32 cellular contexts compared by ENCODE assay signal in genomic region chr12:132160016-132160415, GRCh38. TPM values are rescaled to one million over a fixed set of nuclear protein-coding genes. Genes with fewer than 3 reads are reported as not detected.
DNase-seq lines count a peak whose midpoint lies in the region; ATAC-seq, FAIRE-seq and TF ChIP-seq lines count a peak whose summit lies in the region.
"Had no signal": no experiment of that assay in that cellular context is flagged by ENCODE, and none has a peak within 500 bp of the region (broad histone marks: within the 10 kb centered on the region; RNA-seq: fewer than 3 reads in every experiment).

No MANE protein-coding gene starts in this region.

- H2BK12ac ChIP-seq in H1 (ENCODE audit: low read depth, low read length) = no peak overlapping the region

- no peak overlapping the region for H3K23ac ChIP-seq in H1 (ENCODE audit: insufficient read length)

- TF ChIP-seq CTCF in RWPE1 (conservative IDR thresholded peaks at IDR 0.05; ENCODE audit: low read depth) (no peak), H1 (IDR thresholded peaks at IDR 0.05; ENCODE audit: control extremely low read depth in 1 of 3, insufficient read depth in 1 of 3, low read depth in 1 of 3, low read length in 3 of 3) (no peak)

- peaks cover 0 to 20% of the 10 kb centered on the region in 2 experiments; a peak in 3 of 4 replicates for H3K9me3 ChIP-seq in H1 (ENCODE audit: insufficient read depth in 2 of 2, low read depth in 1 of 2, low read length in 1 of 2)
- H3K9me3 ChIP-seq: colonic mucosa, SJSA1, upper lobe of left lung had no signal

- H2BK15ac ChIP-seq in H1 (ENCODE audit: low read length) = no peak overlapping the region

- H4K91ac ChIP-seq in H1 (replicated peaks; ENCODE audit: insufficient read length, low read length) = no peak overlapping the region

- H3K27me3 Mint-ChIP-seq in natural killer cell treated with Interleukin-12 subunit alpha and Interleukin-12 subunit beta and Interleukin-15 and Interleukin-18, amount 100 ng/mL, for 72 hours = peaks cover 0 to 3% of the 10 kb centered on the region in 2 donors
- H3K27me3 Mint-ChIP-seq: CD4-positive, CD25-positive, alpha-beta regulatory T cell had no signal

- no peak overlapping the region for H3K9ac ChIP-seq in H1 (replicated peaks in 1 of 4; ENCODE audit: extremely low read depth in 1 of 4, low read depth in 3 of 4, low read length in 3 of 4)
- H3K9ac ChIP-seq: GM23248 had no signal

- no peak overlapping the region for H2AK5ac ChIP-seq in H1 (ENCODE audit: low read depth, low read length)

- H4K8ac ChIP-seq in H1 (ENCODE audit: extremely low read depth, insufficient read depth, low read length) = peak overlapping the region; percentile 29; the same call in 1 of the 2 replicates

- no peaks in the 10 kb centered on the region; a peak in 1 of 7 replicates for H3K4me1 ChIP-seq in H1 (replicated peaks in 1 of 4; ENCODE audit: control insufficient read depth in 3 of 4, insufficient read depth in 4 of 4, low read length in 3 of 4)
- H3K4me1 ChIP-seq: colonic mucosa had no signal

- H3K79me2 ChIP-seq in H1 (ENCODE audit: control insufficient read depth in 1 of 2, insufficient read depth in 2 of 2, low read length in 2 of 2) = peaks cover 0 to 3% of the 10 kb centered on the region in 2 experiments; a peak in 1 of 4 replicates

- H3K27ac ChIP-seq in RWPE1 = peak overlapping the region; percentile 37; the same call in 1 of the 2 replicates
- H3K27ac ChIP-seq in H1 (ENCODE audit: low read depth, low read length) = no peak overlapping the region
- H3K27ac ChIP-seq: 22Rv1, colonic mucosa, epithelial cell of prostate, GM23248, SJSA1, upper lobe of left lung had no signal

- H2AFZ ChIP-seq in H1 (ENCODE audit: low read length) = no peak overlapping the region
- H2AFZ ChIP-seq: GM23248 had no signal

- no peak overlapping the region for H3K4ac ChIP-seq in H1 (replicated peaks; ENCODE audit: insufficient read length, low read depth, low read length)

- no peak for TF ChIP-seq EP300 in H1 (IDR thresholded peaks at IDR 0.05; ENCODE audit: borderline replicate concordance in 1 of 2, low read depth in 2 of 2, low read length in 2 of 2)

- H3K79me1 ChIP-seq in H1 (ENCODE audit: low read depth, low read length) = peaks cover 10% of the 10 kb centered on the region; the same call in 1 of the 2 replicates

- TF ChIP-seq POLR2A in H1 (IDR thresholded peaks at IDR 0.05; ENCODE audit: control extremely low read depth in 1 of 2, low read depth in 2 of 2, low read length in 2 of 2) = no peak

- CTCF ChIA-PET in RWPE1 (lab: Yijun Ruan, JAX) = no interaction called here
- CTCF ChIA-PET in H1 (lab: Charles Lee; ENCODE audit: partially characterized antibody) = interaction anchor here (0.6 to 2.2 kb wide), 4 partner anchors 34 to 59 kb away, joined by 3 to 9 read pairs (median 6); no protein-coding TSS in a partner anchor

- H3K14ac ChIP-seq in H1 (ENCODE audit: insufficient read length) = no peak overlapping the region

- no peak for TF ChIP-seq RAD21 in H1 (IDR thresholded peaks at IDR 0.05 in 1 of 2, conservative IDR thresholded peaks at IDR 0.05 in 1 of 2; ENCODE audit: low read depth in 2 of 2, low read length in 2 of 2)

- H3K36me3 Mint-ChIP-seq in natural killer cell treated with Interleukin-12 subunit alpha and Interleukin-12 subunit beta and Interleukin-15 and Interleukin-18, amount 100 ng/mL, for 72 hours = no peaks in the 10 kb centered on the region
- H3K36me3 Mint-ChIP-seq: activated CD8-positive, alpha-beta memory T cell treated with anti-CD3 and anti-CD28 coated beads, Interleukin-2, amount 10 ng/mL, durations not matched to agents 7 days and 5 days; CD4-positive, CD25-positive, alpha-beta regulatory T cell; stimulated activated effector memory CD8-positive, alpha-beta T cell treated with anti-CD3 and anti-CD28 coated beads, Interleukin-12 subunit alpha, Interleukin-12 subunit beta, amount 100 ng/mL, for 72 hours had no signal

- H3K27me3 ChIP-seq in H1 (replicated peaks in 1 of 4; ENCODE audit: control insufficient read depth in 3 of 4, extremely low read depth in 1 of 4, insufficient read depth in 3 of 4, low read length in 3 of 4) = peaks cover 0 to 4% (median 2%) of the 10 kb centered on the region in 4 experiments; a peak in 4 of 7 replicates
- H3K27me3 ChIP-seq: colonic mucosa, SJSA1, upper lobe of left lung had no signal

- H3K4me3 ChIP-seq in H1 (ENCODE audit: extremely low read depth in 1 of 4, insufficient read depth in 2 of 4, low read depth in 3 of 4, low read length in 4 of 4) = no peak overlapping the region
- H3K4me3 ChIP-seq: colonic mucosa, GM23248, SJSA1, upper lobe of left lung had no signal

- DNase-seq in DMS 273 (lab: John Stamatoyannopoulos, UW; ENCODE audit: unreplicated experiment) = peak; percentile 30
- no peak for DNase-seq in DMS 273 treated with DMSO at 0.1 percent for 48 hours (lab: John Stamatoyannopoulos, UW)
- DNase-seq in RWPE1 (ENCODE audit: low spot score) = no peak
- no peak for DNase-seq in H1 (ENCODE audit: low read depth in 1 of 2, low spot score in 2 of 2)
- DNase-seq in natural killer cell treated with Interleukin-12 subunit alpha and Interleukin-12 subunit beta and Interleukin-15 and Interleukin-18, amount 100 ng/mL, for 72 hours (ENCODE audit: low spot score) = peak; percentile 51
- DNase-seq in stimulated activated naive CD4-positive, alpha-beta T cell treated with Interleukin-2 at 50 U/mL for 16 hours (lab: John Stamatoyannopoulos, UW) = no peak
- DNase-seq in glomerular visceral epithelial cell (ENCODE audit: extremely low spot score) = no peak
- no peak for DNase-seq in NCI-H2029 (lab: John Stamatoyannopoulos, UW)
- DNase-seq: activated CD4-positive, CD25-positive, alpha-beta regulatory T cell; activated CD8-positive, alpha-beta memory T cell treated with anti-CD3 and anti-CD28 coated beads, Interleukin-2, amount 10 ng/mL, durations not matched to agents 7 days and 5 days; activated naive CD4-positive, alpha-beta T cell; activated T-cell treated with anti-CD3 and anti-CD28 coated beads, Interleukin-2, amount 50 U/mL, for 72 hours; CD4-positive, CD25-positive, alpha-beta regulatory T cell; colonic mucosa; effector CD8-positive, alpha-beta T cell; GM23248; HFFc6; mesendoderm; NCI-H1694; NCI-H446 treated with DMSO at 0.1 percent for 48 hours; NCI-H82; stimulated activated CD4-positive, alpha-beta T cell treated with anti-CD3 and anti-CD28 coated beads, Interleukin-15, amount 100 ng/mL, for 24 hours; stimulated activated CD4-positive, alpha-beta T cell treated with anti-CD3 and anti-CD28 coated beads, Interleukin-4, amount 100 ng/mL, for 4 hours; T1000 had no signal

- no peak overlapping the region for H2BK5ac ChIP-seq in H1 (ENCODE audit: low read depth, low read length)

- no peak overlapping the region for H4K5ac ChIP-seq in H1 (ENCODE audit: insufficient read length, low read depth, low read length)

- H3K4me2 ChIP-seq in H1 (ENCODE audit: insufficient read depth in 1 of 2, low read depth in 2 of 2, low read length in 2 of 2) = no peak overlapping the region

- no peak overlapping the region for H3K56ac ChIP-seq in H1 (replicated peaks; ENCODE audit: insufficient read length, low read depth, low read length)

- no peak for ATAC-seq in natural killer cell treated with Interleukin-12 subunit alpha and Interleukin-12 subunit beta and Interleukin-15 and Interleukin-18, amount 100 ng/mL, for 72 hours
- ATAC-seq: activated CD8-positive, alpha-beta memory T cell treated with anti-CD3 and anti-CD28 coated beads, Interleukin-2, amount 10 ng/mL, durations not matched to agents 7 days and 5 days; activated T-cell treated with anti-CD3 and anti-CD28 coated beads, Interleukin-2, amount 50 U/mL, for 72 hours; left lobe of liver; stimulated activated effector memory CD8-positive, alpha-beta T cell treated with anti-CD3 and anti-CD28 coated beads, Interleukin-12 subunit alpha, Interleukin-12 subunit beta, amount 100 ng/mL, for 72 hours had no signal

- H3K23me2 ChIP-seq in H1 (ENCODE audit: low read depth, low read length) = peaks cover 34% of the 10 kb centered on the region

- no peak overlapping the region for H3K18ac ChIP-seq in H1 (ENCODE audit: extremely low read depth, low read length)

- no peak overlapping the region for H3K4me3 Mint-ChIP-seq in natural killer cell treated with Interleukin-12 subunit alpha and Interleukin-12 subunit beta and Interleukin-15 and Interleukin-18, amount 100 ng/mL, for 72 hours
- H3K4me3 Mint-ChIP-seq: activated CD8-positive, alpha-beta memory T cell treated with anti-CD3 and anti-CD28 coated beads, Interleukin-2, amount 10 ng/mL, durations not matched to agents 7 days and 5 days; activated T-cell treated with anti-CD3 and anti-CD28 coated beads, Interleukin-2, amount 50 U/mL, for 72 hours; CD4-positive, CD25-positive, alpha-beta regulatory T cell; HFFc6; stimulated activated effector memory CD8-positive, alpha-beta T cell treated with anti-CD3 and anti-CD28 coated beads, Interleukin-12 subunit alpha, Interleukin-12 subunit beta, amount 100 ng/mL, for 72 hours had no signal

- H4K20me1 ChIP-seq in H1 (replicated peaks in 1 of 2; ENCODE audit: control insufficient read depth in 1 of 2, insufficient read depth in 2 of 2, low read length in 2 of 2) = peaks cover 0 to 29% of the 10 kb centered on the region in 2 experiments

- H3K36me3 ChIP-seq in H1 (ENCODE audit: control insufficient read depth in 2 of 4, insufficient read depth in 4 of 4, low read length in 3 of 4) = peaks cover 8 to 25% (median 20%) of the 10 kb centered on the region in 4 experiments; a peak in 5 of 8 replicates
- H3K36me3 ChIP-seq: colonic mucosa, SJSA1 had no signal

- FAIRE-seq in H1 (lab: Jason Lieb, UNC) = no peak
- FAIRE-seq: bronchial epithelial cell, RCC 7860 had no signal

- H2BK20ac ChIP-seq in H1 (ENCODE audit: low read length) = no peak overlapping the region

- no peaks in the 10 kb centered on the region for H3K9me3 Mint-ChIP-seq in natural killer cell treated with Interleukin-12 subunit alpha and Interleukin-12 subunit beta and Interleukin-15 and Interleukin-18, amount 100 ng/mL, for 72 hours
- H3K9me3 Mint-ChIP-seq: activated T-cell treated with anti-CD3 and anti-CD28 coated beads, Interleukin-2, amount 50 U/mL, for 72 hours; CD4-positive, CD25-positive, alpha-beta regulatory T cell; stimulated activated effector memory CD8-positive, alpha-beta T cell treated with anti-CD3 and anti-CD28 coated beads, Interleukin-12 subunit alpha, Interleukin-12 subunit beta, amount 100 ng/mL, for 72 hours had no signal

- no peak overlapping the region for H3K27ac Mint-ChIP-seq in natural killer cell treated with Interleukin-12 subunit alpha and Interleukin-12 subunit beta and Interleukin-15 and Interleukin-18, amount 100 ng/mL, for 72 hours
- H3K27ac Mint-ChIP-seq: activated CD8-positive, alpha-beta memory T cell treated with anti-CD3 and anti-CD28 coated beads, Interleukin-2, amount 10 ng/mL, durations not matched to agents 7 days and 5 days; activated T-cell treated with anti-CD3 and anti-CD28 coated beads, Interleukin-2, amount 50 U/mL, for 72 hours; HFFc6; stimulated activated effector memory CD8-positive, alpha-beta T cell treated with anti-CD3 and anti-CD28 coated beads, Interleukin-12 subunit alpha, Interleukin-12 subunit beta, amount 100 ng/mL, for 72 hours had no signal

- H3K4me1 Mint-ChIP-seq in natural killer cell treated with Interleukin-12 subunit alpha and Interleukin-12 subunit beta and Interleukin-15 and Interleukin-18, amount 100 ng/mL, for 72 hours (ENCODE audit: low read depth in 2 of 2) = peaks cover 7 to 12% of the 10 kb centered on the region in 2 donors

- POLR2A ChIA-PET in RWPE1 (lab: Yijun Ruan, JAX; ENCODE audit: low non-redundant PET) = no interaction called here
- POLR2A ChIA-PET in H1 (lab: Charles Lee; ENCODE audit: partially characterized antibody) = interaction anchor here (1.3 kb wide), 1 partner anchor 14 kb away, joined by 3 read pairs; no protein-coding TSS in a partner anchor

- no peak overlapping the region for H2BK120ac ChIP-seq in H1 (replicated peaks; ENCODE audit: low read depth, low read length)

- WGBS in H1 (ENCODE audit: extremely low coverage in 1 of 2, insufficient coverage in 1 of 2, insufficient read length in 1 of 2, insufficient replicate concordance in 2 of 2, low coverage in 1 of 2, low lambda C conversion rate in 2 of 2, missing lambda C conversion rate in 1 of 2), 2 experiments = 87% methylated on average over 16 of the region's 16 CpGs; no CpG with 5 or more reads in 1 of the 2 experiments

RNA-seq across cellular contexts. Expression of gene NOC4L, which starts 15.8 kb away (rescaled TPM):
- 38.5 and 40.3 TPM in 2 replicates for total RNA-seq in H1 (2021; fragmentation: NEBNext Ultra II Directional; extraction: Animal tissue kit (Norgen Biotek cat#: 25700))
- polyA plus RNA-seq in H1 (2011; rRNA removed) = 26.8 and 40.3 TPM in 2 replicates
- 15.4 TPM for polyA plus RNA-seq in H1 (2011; cell fraction: cytosol; rRNA removed)
- polyA plus RNA-seq in H1 (2011; cell fraction: nucleus; rRNA removed) = 33.2 TPM
- polyA plus RNA-seq in H1 (2012, experiment 1 of 2) = 20.7 to 40.0 TPM (median 39.8 TPM) in 4 replicates
- polyA plus RNA-seq in H1 (2012, experiment 2 of 2) = 47.9 TPM
- polyA plus RNA-seq in H1 (2013, experiment 1 of 2) = 41.4 TPM
- 37.7 TPM for polyA plus RNA-seq in H1 (2013, experiment 2 of 2)
- 6.1 and 7.4 TPM in 2 replicates for polyA minus RNA-seq in H1 (2011; rRNA and poly(A)+ RNA removed)
- polyA minus RNA-seq in H1 (2011; cell fraction: cytosol; rRNA and poly(A)+ RNA removed) = 14.4 TPM
- polyA minus RNA-seq in H1 (2011; cell fraction: nucleus; rRNA and poly(A)+ RNA removed) = 11.9 TPM
- 10 to 100 TPM; 28.0 to 48.2 TPM for total RNA-seq in natural killer cell treated with Interleukin-12 subunit alpha and Interleukin-12 subunit beta and Interleukin-15 and Interleukin-18, amount 100 ng/mL, for 72 hours

RNA-seq across cellular contexts. Expression of gene DDX51, which starts 15.9 kb away (rescaled TPM):
- 24.4 and 25.3 TPM in 2 replicates for total RNA-seq in H1 (2021; fragmentation: NEBNext Ultra II Directional; extraction: Animal tissue kit (Norgen Biotek cat#: 25700))
- polyA plus RNA-seq in H1 (2011; rRNA removed) = 11.2 and 19.5 TPM in 2 replicates
- polyA plus RNA-seq in H1 (2011; cell fraction: cytosol; rRNA removed) = 23.8 TPM
- polyA plus RNA-seq in H1 (2011; cell fraction: nucleus; rRNA removed) = 65.2 TPM
- polyA plus RNA-seq in H1 (2012, experiment 1 of 2) = 25.8 to 31.0 TPM (median 27.9 TPM) in 4 replicates
- polyA plus RNA-seq in H1 (2012, experiment 2 of 2) = 11.4 TPM
- 11.4 TPM for polyA plus RNA-seq in H1 (2013, experiment 1 of 2)
- 9.4 TPM for polyA plus RNA-seq in H1 (2013, experiment 2 of 2)
- 8.7 and 14.0 TPM in 2 replicates for polyA minus RNA-seq in H1 (2011; rRNA and poly(A)+ RNA removed)
- 12.7 TPM for polyA minus RNA-seq in H1 (2011; cell fraction: cytosol; rRNA and poly(A)+ RNA removed)
- polyA minus RNA-seq in H1 (2011; cell fraction: nucleus; rRNA and poly(A)+ RNA removed) = 28.4 TPM
- 10 to 100 TPM; 29.5 to 83.7 TPM for total RNA-seq in natural killer cell treated with Interleukin-12 subunit alpha and Interleukin-12 subunit beta and Interleukin-15 and Interleukin-18, amount 100 ng/mL, for 72 hours

Comparison
In these comparisons a context has a peak if more than half of its experiments do, and no peak if none do; other contexts are left out.
1. DNase-seq: peak in DMS 273 (single experiment) and natural killer cell treated with Interleukin-12 subunit alpha and Interleukin-12 subunit beta and Interleukin-15 and Interleukin-18, amount 100 ng/mL, for 72 hours (single experiment); none in DMS 273 treated with DMSO at 0.1 percent for 48 hours (single experiment), RWPE1 (single experiment), H1 (0 of 2), stimulated activated naive CD4-positive, alpha-beta T cell treated with Interleukin-2 at 50 U/mL for 16 hours (single experiment), glomerular visceral epithelial cell (single experiment) and NCI-H2029 (single experiment).